In the genomic region with DNA sequence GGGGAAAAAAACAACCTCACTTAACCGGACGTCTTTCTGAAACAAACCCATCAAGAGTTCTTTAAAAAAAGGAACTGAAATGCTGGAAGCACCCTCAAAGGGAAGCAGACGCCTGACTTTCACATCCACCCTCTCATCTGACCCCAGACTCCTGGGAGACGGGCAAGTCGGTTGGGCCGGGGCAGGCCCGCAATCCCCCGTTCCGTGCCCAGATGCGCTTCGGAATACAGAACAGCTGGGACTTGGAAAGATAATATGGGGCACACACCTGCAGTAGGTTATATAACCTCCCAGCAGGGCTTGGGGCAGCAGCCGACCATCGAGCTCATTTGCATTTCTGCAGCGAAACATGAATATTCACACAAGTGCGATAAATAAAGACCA, we compare ENCODE assay signal across 1 cellular context.
TF ChIP-seq lines count a peak whose summit lies in the region.

No MANE protein-coding gene starts in this region.

TF ChIP-seq in GM12878, 131 proteins besides CTCF, POLR2A, EP300 and RAD21 (continued from another document):
- TF ChIP-seq, protein P1, sequence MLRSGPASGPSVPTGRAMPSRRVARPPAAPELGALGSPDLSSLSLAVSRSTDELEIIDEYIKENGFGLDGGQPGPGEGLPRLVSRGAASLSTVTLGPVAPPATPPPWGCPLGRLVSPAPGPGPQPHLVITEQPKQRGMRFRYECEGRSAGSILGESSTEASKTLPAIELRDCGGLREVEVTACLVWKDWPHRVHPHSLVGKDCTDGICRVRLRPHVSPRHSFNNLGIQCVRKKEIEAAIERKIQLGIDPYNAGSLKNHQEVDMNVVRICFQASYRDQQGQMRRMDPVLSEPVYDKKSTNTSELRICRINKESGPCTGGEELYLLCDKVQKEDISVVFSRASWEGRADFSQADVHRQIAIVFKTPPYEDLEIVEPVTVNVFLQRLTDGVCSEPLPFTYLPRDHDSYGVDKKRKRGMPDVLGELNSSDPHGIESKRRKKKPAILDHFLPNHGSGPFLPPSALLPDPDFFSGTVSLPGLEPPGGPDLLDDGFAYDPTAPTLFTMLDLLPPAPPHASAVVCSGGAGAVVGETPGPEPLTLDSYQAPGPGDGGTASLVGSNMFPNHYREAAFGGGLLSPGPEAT (IDR thresholded peaks at IDR 0.05; ENCODE audit: low read depth) = peak; percentile 69; the same call in 1 of the 2 replicates
- TF ChIP-seq FOXK2 (IDR thresholded peaks at IDR 0.05) (no peak), POU2F2 (IDR thresholded peaks at IDR 0.05; ENCODE audit: borderline replicate concordance, low read depth, low read length) (peak; percentile 95; the same call in 2 of the 3 replicates), ESRRA (IDR thresholded peaks at IDR 0.05; ENCODE audit: low read length) (no peak), TCF12 (IDR thresholded peaks at IDR 0.05; ENCODE audit: low read depth, low read length) (0 out of 2 replicates have a peak, but pooled peaks have one; percentile 27), GATAD2B (conservative IDR thresholded peaks at IDR 0.05; ENCODE audit: low read depth) (0 out of 2 replicates have a peak, but pooled peaks have one; percentile 21), HDGF (IDR thresholded peaks at IDR 0.05) (no peak), TCF7 (IDR thresholded peaks at IDR 0.05; ENCODE audit: borderline replicate concordance) (no peak), EGR1 (IDR thresholded peaks at IDR 0.05; ENCODE audit: borderline replicate concordance in 1 of 2, low read depth in 2 of 2, low read length in 2 of 2) (no peak), RUNX3 (IDR thresholded peaks at IDR 0.05; ENCODE audit: low read length) (0 out of 2 replicates have a peak, but pooled peaks have one; percentile 25), MTA3 (IDR thresholded peaks at IDR 0.05; ENCODE audit: borderline replicate concordance, low read length) (no peak), EED (IDR thresholded peaks at IDR 0.05; ENCODE audit: low read depth) (peak; percentile 73), CREM (IDR thresholded peaks at IDR 0.05; ENCODE audit: low read depth) (no peak), NFXL1 (IDR thresholded peaks at IDR 0.05; ENCODE audit: borderline replicate concordance) (no peak), IKZF1 (conservative IDR thresholded peaks at IDR 0.05) (peak; percentile 80), SREBF1 (IDR thresholded peaks at IDR 0.05; ENCODE audit: low read length) (no peak), BHLHE40 (IDR thresholded peaks at IDR 0.05; ENCODE audit: borderline replicate concordance in 1 of 2, low read depth in 2 of 2, low read length in 1 of 2) (peak; percentile 21 to 52; a peak in 1 of 4 replicates), BMI1 (IDR thresholded peaks at IDR 0.05; ENCODE audit: borderline replicate concordance) (no peak), MEF2B (IDR thresholded peaks at IDR 0.05; ENCODE audit: partially characterized antibody, poor library complexity, severe bottlenecking) (peak; percentile 16)
- TF ChIP-seq, protein P2, sequence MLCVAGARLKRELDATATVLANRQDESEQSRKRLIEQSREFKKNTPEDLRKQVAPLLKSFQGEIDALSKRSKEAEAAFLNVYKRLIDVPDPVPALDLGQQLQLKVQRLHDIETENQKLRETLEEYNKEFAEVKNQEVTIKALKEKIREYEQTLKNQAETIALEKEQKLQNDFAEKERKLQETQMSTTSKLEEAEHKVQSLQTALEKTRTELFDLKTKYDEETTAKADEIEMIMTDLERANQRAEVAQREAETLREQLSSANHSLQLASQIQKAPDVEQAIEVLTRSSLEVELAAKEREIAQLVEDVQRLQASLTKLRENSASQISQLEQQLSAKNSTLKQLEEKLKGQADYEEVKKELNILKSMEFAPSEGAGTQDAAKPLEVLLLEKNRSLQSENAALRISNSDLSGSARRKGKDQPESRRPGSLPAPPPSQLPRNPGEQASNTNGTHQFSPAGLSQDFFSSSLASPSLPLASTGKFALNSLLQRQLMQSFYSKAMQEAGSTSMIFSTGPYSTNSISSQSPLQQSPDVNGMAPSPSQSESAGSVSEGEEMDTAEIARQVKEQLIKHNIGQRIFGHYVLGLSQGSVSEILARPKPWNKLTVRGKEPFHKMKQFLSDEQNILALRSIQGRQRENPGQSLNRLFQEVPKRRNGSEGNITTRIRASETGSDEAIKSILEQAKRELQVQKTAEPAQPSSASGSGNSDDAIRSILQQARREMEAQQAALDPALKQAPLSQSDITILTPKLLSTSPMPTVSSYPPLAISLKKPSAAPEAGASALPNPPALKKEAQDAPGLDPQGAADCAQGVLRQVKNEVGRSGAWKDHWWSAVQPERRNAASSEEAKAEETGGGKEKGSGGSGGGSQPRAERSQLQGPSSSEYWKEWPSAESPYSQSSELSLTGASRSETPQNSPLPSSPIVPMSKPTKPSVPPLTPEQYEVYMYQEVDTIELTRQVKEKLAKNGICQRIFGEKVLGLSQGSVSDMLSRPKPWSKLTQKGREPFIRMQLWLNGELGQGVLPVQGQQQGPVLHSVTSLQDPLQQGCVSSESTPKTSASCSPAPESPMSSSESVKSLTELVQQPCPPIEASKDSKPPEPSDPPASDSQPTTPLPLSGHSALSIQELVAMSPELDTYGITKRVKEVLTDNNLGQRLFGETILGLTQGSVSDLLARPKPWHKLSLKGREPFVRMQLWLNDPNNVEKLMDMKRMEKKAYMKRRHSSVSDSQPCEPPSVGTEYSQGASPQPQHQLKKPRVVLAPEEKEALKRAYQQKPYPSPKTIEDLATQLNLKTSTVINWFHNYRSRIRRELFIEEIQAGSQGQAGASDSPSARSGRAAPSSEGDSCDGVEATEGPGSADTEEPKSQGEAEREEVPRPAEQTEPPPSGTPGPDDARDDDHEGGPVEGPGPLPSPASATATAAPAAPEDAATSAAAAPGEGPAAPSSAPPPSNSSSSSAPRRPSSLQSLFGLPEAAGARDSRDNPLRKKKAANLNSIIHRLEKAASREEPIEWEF (IDR thresholded peaks at IDR 0.05; ENCODE audit: insufficient replicate concordance, low read depth, low read length) = no peak
- TF ChIP-seq, protein P3, sequence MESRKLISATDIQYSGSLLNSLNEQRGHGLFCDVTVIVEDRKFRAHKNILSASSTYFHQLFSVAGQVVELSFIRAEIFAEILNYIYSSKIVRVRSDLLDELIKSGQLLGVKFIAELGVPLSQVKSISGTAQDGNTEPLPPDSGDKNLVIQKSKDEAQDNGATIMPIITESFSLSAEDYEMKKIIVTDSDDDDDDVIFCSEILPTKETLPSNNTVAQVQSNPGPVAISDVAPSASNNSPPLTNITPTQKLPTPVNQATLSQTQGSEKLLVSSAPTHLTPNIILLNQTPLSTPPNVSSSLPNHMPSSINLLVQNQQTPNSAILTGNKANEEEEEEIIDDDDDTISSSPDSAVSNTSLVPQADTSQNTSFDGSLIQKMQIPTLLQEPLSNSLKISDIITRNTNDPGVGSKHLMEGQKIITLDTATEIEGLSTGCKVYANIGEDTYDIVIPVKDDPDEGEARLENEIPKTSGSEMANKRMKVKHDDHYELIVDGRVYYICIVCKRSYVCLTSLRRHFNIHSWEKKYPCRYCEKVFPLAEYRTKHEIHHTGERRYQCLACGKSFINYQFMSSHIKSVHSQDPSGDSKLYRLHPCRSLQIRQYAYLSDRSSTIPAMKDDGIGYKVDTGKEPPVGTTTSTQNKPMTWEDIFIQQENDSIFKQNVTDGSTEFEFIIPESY (IDR thresholded peaks at IDR 0.05) = no peak
TF ChIP-seq in GM12878: peak in this region for 15.
